ENCODE assay signal across 24 cellular contexts in genomic region chr6:169719117-169719516, GRCh38. TPM values are rescaled to one million over a fixed set of nuclear protein-coding genes. Genes with fewer than 3 reads are reported as not detected.
A peak's percentile ranks its signal among the peaks of the same experiment; 100 is the strongest.
DNase-seq lines count a peak whose midpoint lies in the region; ATAC-seq and TF ChIP-seq lines count a peak whose summit lies in the region.
"Had no signal": no experiment of that assay in that cellular context is flagged by ENCODE, and none has a peak within 500 bp of the region (broad histone marks: within the 10 kb centered on the region; RNA-seq: fewer than 3 reads in every experiment).

No MANE protein-coding gene starts in this region.

- TF ChIP-seq CTCF in neural crest cell (conservative IDR thresholded peaks at IDR 0.05): no peak

- DNase-seq in activated T-cell treated with anti-CD3 and anti-CD28 coated beads, Interleukin-2, amount 50 U/mL, for 72 hours: no peak
- DNase-seq in activated T-cell treated with anti-CD3 and anti-CD28 coated beads, Interleukin-2, amount 50 U/mL, for 4 hours: no peak
- DNase-seq in M059J (ENCODE audit: low read depth): peak; percentile 11
- no peak for DNase-seq in activated naive CD8-positive, alpha-beta T cell treated with anti-CD3 and anti-CD28 coated beads, Interleukin-2, amount 50 U/mL, for 24 hours
- DNase-seq in neural crest cell (ENCODE audit: low read depth, low spot score): no peak
- DNase-seq in NCI-H1092 treated with DMSO at 0.1 percent for 48 hours (lab: John Stamatoyannopoulos, UW): no peak
- DNase-seq: activated CD4-positive, alpha-beta T cell treated with anti-CD3 and anti-CD28 coated beads, Interleukin-2, amount 50 U/mL, for 4 hours; activated CD8-positive, alpha-beta memory T cell treated with anti-CD3 and anti-CD28 coated beads, Interleukin-2, amount 50 U/mL, for 48 hours; activated gamma-delta T cell; amygdala; Caco-2; dermis blood vessel endothelial cell; DMS79 treated with DMSO at 0.1 percent for 48 hours; glutamatergic neuron; Kasumi-1; kidney; NCI-H1092; NCI-H2029; NCI-H748 treated with DMSO at 0.1 percent for 48 hours; T-helper 9 cell; WERI-Rb-1 had no signal

- ATAC-seq in activated T-cell treated with anti-CD3 and anti-CD28 coated beads, Interleukin-2, amount 50 U/mL, for 72 hours (replicated peaks in 1 of 2): no peak
- ATAC-seq in activated T-cell treated with anti-CD3 and anti-CD28 coated beads, Interleukin-2, amount 50 U/mL, for 4 hours: no peak
- ATAC-seq in activated naive CD8-positive, alpha-beta T cell treated with anti-CD3 and anti-CD28 coated beads, Interleukin-2, amount 50 U/mL, for 24 hours: no peak
- no peak for ATAC-seq in activated CD4-positive, CD25-positive, alpha-beta regulatory T cell treated with anti-CD3 and anti-CD28 coated beads, Interleukin-2, amount 50 U/mL, for 24 hours
- no peak for ATAC-seq in GM21717 (IDR thresholded peaks at IDR 0.05; ENCODE audit: unreplicated experiment)

- peaks cover 36% of the 10 kb centered on the region for H3K4me1 Mint-ChIP-seq in activated T-cell treated with anti-CD3 and anti-CD28 coated beads, Interleukin-2, amount 50 U/mL, for 72 hours (ENCODE audit: low read depth)
- H3K4me1 Mint-ChIP-seq in activated T-cell treated with anti-CD3 and anti-CD28 coated beads, Interleukin-2, amount 50 U/mL, for 4 hours (ENCODE audit: low read depth): peaks cover 34% of the 10 kb centered on the region
- peaks cover 46% of the 10 kb centered on the region for H3K4me1 Mint-ChIP-seq in activated naive CD8-positive, alpha-beta T cell treated with anti-CD3 and anti-CD28 coated beads, Interleukin-2, amount 50 U/mL, for 24 hours
- H3K4me1 Mint-ChIP-seq in neural crest cell: peaks cover 41% of the 10 kb centered on the region

- H3K36me3 Mint-ChIP-seq in activated T-cell treated with anti-CD3 and anti-CD28 coated beads, Interleukin-2, amount 50 U/mL, for 72 hours (ENCODE audit: insufficient read depth in 2 of 2): peaks cover 8 to 34% of the 10 kb centered on the region in 2 donors
- H3K36me3 Mint-ChIP-seq in activated T-cell treated with anti-CD3 and anti-CD28 coated beads, Interleukin-2, amount 50 U/mL, for 4 hours (ENCODE audit: insufficient read depth): peaks cover 28% of the 10 kb centered on the region
- H3K36me3 Mint-ChIP-seq in activated naive CD8-positive, alpha-beta T cell treated with anti-CD3 and anti-CD28 coated beads, Interleukin-2, amount 50 U/mL, for 24 hours (ENCODE audit: low read depth): peaks cover 45% of the 10 kb centered on the region
- H3K36me3 Mint-ChIP-seq in neural crest cell (ENCODE audit: low read depth): no peaks in the 10 kb centered on the region

- no peaks in the 10 kb centered on the region for H3K27me3 Mint-ChIP-seq in activated T-cell treated with anti-CD3 and anti-CD28 coated beads, Interleukin-2, amount 50 U/mL, for 72 hours (ENCODE audit: low read depth)
- H3K27me3 Mint-ChIP-seq in activated T-cell treated with anti-CD3 and anti-CD28 coated beads, Interleukin-2, amount 50 U/mL, for 4 hours (ENCODE audit: low read depth): no peaks in the 10 kb centered on the region
- H3K27me3 Mint-ChIP-seq in activated naive CD8-positive, alpha-beta T cell treated with anti-CD3 and anti-CD28 coated beads, Interleukin-2, amount 50 U/mL, for 24 hours: no peaks in the 10 kb centered on the region
- H3K27me3 Mint-ChIP-seq in neural crest cell (ENCODE audit: low read depth): no peaks in the 10 kb centered on the region
- H3K27me3 Mint-ChIP-seq: B cell had no signal

- no peaks in the 10 kb centered on the region for H3K9me3 Mint-ChIP-seq in activated T-cell treated with anti-CD3 and anti-CD28 coated beads, Interleukin-2, amount 50 U/mL, for 72 hours
- H3K9me3 Mint-ChIP-seq in activated T-cell treated with anti-CD3 and anti-CD28 coated beads, Interleukin-2, amount 50 U/mL, for 4 hours: no peaks in the 10 kb centered on the region
- no peaks in the 10 kb centered on the region for H3K9me3 Mint-ChIP-seq in activated naive CD8-positive, alpha-beta T cell treated with anti-CD3 and anti-CD28 coated beads, Interleukin-2, amount 50 U/mL, for 24 hours
- H3K9me3 Mint-ChIP-seq in neural crest cell: no peaks in the 10 kb centered on the region

- peak overlapping the region in 1 of 2 donors; percentile 49 for H3K4me3 Mint-ChIP-seq in activated T-cell treated with anti-CD3 and anti-CD28 coated beads, Interleukin-2, amount 50 U/mL, for 72 hours
- H3K4me3 Mint-ChIP-seq in activated T-cell treated with anti-CD3 and anti-CD28 coated beads, Interleukin-2, amount 50 U/mL, for 4 hours: no peak overlapping the region
- H3K4me3 Mint-ChIP-seq in activated naive CD8-positive, alpha-beta T cell treated with anti-CD3 and anti-CD28 coated beads, Interleukin-2, amount 50 U/mL, for 24 hours: no peak overlapping the region
- peak overlapping the region; percentile 9 for H3K4me3 Mint-ChIP-seq in neural crest cell
- H3K4me3 Mint-ChIP-seq: B cell had no signal

- H3K27ac Mint-ChIP-seq in activated T-cell treated with anti-CD3 and anti-CD28 coated beads, Interleukin-2, amount 50 U/mL, for 72 hours: peak overlapping the region; percentile 79
- H3K27ac Mint-ChIP-seq in activated naive CD8-positive, alpha-beta T cell treated with anti-CD3 and anti-CD28 coated beads, Interleukin-2, amount 50 U/mL, for 24 hours: peak overlapping the region; percentile 55
- H3K27ac Mint-ChIP-seq in neural crest cell (ENCODE audit: unreplicated experiment): no peak overlapping the region
- H3K27ac Mint-ChIP-seq: B cell had no signal

RNA-seq across cellular contexts. Expression of gene PHF10, which starts 5.2 kb away (rescaled TPM):
- total RNA-seq in activated T-cell treated with anti-CD3 and anti-CD28 coated beads, Interleukin-2, amount 50 U/mL, for 72 hours: 10 to 100 TPM; 87.7 to 95.8 TPM
- total RNA-seq in activated T-cell treated with anti-CD3 and anti-CD28 coated beads, Interleukin-2, amount 50 U/mL, for 4 hours: 10 to 100 TPM; 49.6 to 58.7 (median 53.8) TPM
- 24.6 and 32.7 TPM in 2 replicates for total RNA-seq in M059J (2014; rRNA removed; shearing (Covaris generic))
- total RNA-seq in neural crest cell: 83.9 and 85.9 TPM in 2 replicates

RNA-seq across cellular contexts. Expression of gene C6orf120, which starts 17.2 kb away (rescaled TPM):
- 10 to 100 TPM; 13.3 to 14.4 TPM for total RNA-seq in activated T-cell treated with anti-CD3 and anti-CD28 coated beads, Interleukin-2, amount 50 U/mL, for 72 hours
- total RNA-seq in activated T-cell treated with anti-CD3 and anti-CD28 coated beads, Interleukin-2, amount 50 U/mL, for 4 hours: 10 to 100 TPM; 31.2 to 32.0 (median 31.4) TPM
- total RNA-seq in M059J (2014; rRNA removed; shearing (Covaris generic)): 29.4 and 43.4 TPM in 2 replicates
- total RNA-seq in neural crest cell: 28.2 and 28.7 TPM in 2 replicates

RNA-seq across cellular contexts. Expression of gene WDR27, which starts 17.3 kb away (rescaled TPM):
- 10 to 100 TPM; 45.0 to 46.1 TPM for total RNA-seq in activated T-cell treated with anti-CD3 and anti-CD28 coated beads, Interleukin-2, amount 50 U/mL, for 72 hours
- 10 to 100 TPM; 11.9 to 14.4 (median 13.4) TPM for total RNA-seq in activated T-cell treated with anti-CD3 and anti-CD28 coated beads, Interleukin-2, amount 50 U/mL, for 4 hours
- total RNA-seq in M059J (2014; rRNA removed; shearing (Covaris generic)): 7.9 and 10.6 TPM in 2 replicates
- 102 and 103 TPM in 2 replicates for total RNA-seq in neural crest cell

RNA-seq across cellular contexts. Expression of gene DYNLT2, which starts 32.3 kb away (rescaled TPM):
- total RNA-seq in activated T-cell treated with anti-CD3 and anti-CD28 coated beads, Interleukin-2, amount 50 U/mL, for 72 hours: 1 to 10 TPM; 1.7 to 2.7 TPM
- 1 to 10 TPM in 2 of 3 donors, under 1 TPM in 1; 0.95 to 1.7 (median 1.6) TPM for total RNA-seq in activated T-cell treated with anti-CD3 and anti-CD28 coated beads, Interleukin-2, amount 50 U/mL, for 4 hours
- 0.76 and 1.1 TPM in 2 replicates for total RNA-seq in M059J (2014; rRNA removed; shearing (Covaris generic))
- 2.8 TPM in 2 replicates for total RNA-seq in neural crest cell

RNA-seq across cellular contexts. Expression of gene ERMARD, which starts 32.3 kb away (rescaled TPM):
- 10 to 100 TPM; 30.5 to 37.9 TPM for total RNA-seq in activated T-cell treated with anti-CD3 and anti-CD28 coated beads, Interleukin-2, amount 50 U/mL, for 72 hours
- 10 to 100 TPM; 19.2 to 26.0 (median 22.4) TPM for total RNA-seq in activated T-cell treated with anti-CD3 and anti-CD28 coated beads, Interleukin-2, amount 50 U/mL, for 4 hours
- 9.1 and 9.5 TPM in 2 replicates for total RNA-seq in M059J (2014; rRNA removed; shearing (Covaris generic))
- total RNA-seq in neural crest cell: 24.2 and 26.3 TPM in 2 replicates
